1 cellular context compared by ENCODE assay signal in genomic region chr17:32936157-32936893, GRCh38.
TF ChIP-seq lines count a peak whose summit lies in the region.

No MANE protein-coding gene starts in this region.

TF ChIP-seq in HEK293, 187 proteins besides CTCF, POLR2A, EP300 and RAD21 (continued from another document):
- no peak for TF ChIP-seq ZNF626 (tag by site-specific recombination; IDR thresholded peaks at IDR 0.05)
- TF ChIP-seq HOXC10 (CRISPR knock-in tag; IDR thresholded peaks at IDR 0.05) = no peak
